Comparison of ENCODE assay signal across 1 cellular context in genomic region chr17:65573283-65573603, GRCh38.
TF ChIP-seq lines count a peak whose summit lies in the region.

No MANE protein-coding gene starts in this region.

TF ChIP-seq in H1, 55 proteins besides CTCF, POLR2A, EP300 and RAD21:
- no peak for TF ChIP-seq CTBP2 (IDR thresholded peaks at IDR 0.05; ENCODE audit: borderline replicate concordance, insufficient read depth, insufficient read length, low read length)
- no peak for TF ChIP-seq SRF (IDR thresholded peaks at IDR 0.05; ENCODE audit: low read depth, low read length)
- no peak for TF ChIP-seq ASH2L (IDR thresholded peaks at IDR 0.05; ENCODE audit: low read length)
